Comparison of ENCODE assay signal across 31 cellular contexts in genomic region chr9:78997296-78997695, GRCh38.
"Had no signal": no experiment of that assay in that cellular context is flagged by ENCODE, and none has a peak within 500 bp of the region (broad histone marks: within the 10 kb centered on the region; RNA-seq: fewer than 3 reads in every experiment).

No MANE protein-coding gene starts in this region.

- H3K36me3 Mint-ChIP-seq: immature natural killer cell; mesothelial cell of epicardium; naive B cell; natural killer cell; neural progenitor cell; stimulated activated effector memory CD8-positive, alpha-beta T cell treated with anti-CD3 and anti-CD28 coated beads, Interleukin-12 subunit alpha, Interleukin-12 subunit beta, amount 100 ng/mL, for 72 hours had no signal

- H3K27ac ChIP-seq: left lung, lower lobe of right lung, neural progenitor cell, neutrophil, ovary, skin epidermis, suprapubic skin, thoracic aorta, tibial artery, upper lobe of right lung had no signal

- H3K27ac Mint-ChIP-seq: immature natural killer cell; mesothelial cell of epicardium; naive B cell; natural killer cell; nephron progenitor cell; neural progenitor cell; progenitor cell of endocrine pancreas; stimulated activated effector memory CD8-positive, alpha-beta T cell treated with anti-CD3 and anti-CD28 coated beads, Interleukin-12 subunit alpha, Interleukin-12 subunit beta, amount 100 ng/mL, for 72 hours; stimulated activated naive CD8-positive, alpha-beta T cell treated with anti-CD3 and anti-CD28 coated beads, Interleukin-15, Interleukin-2, amounts not matched to agents 100 ng/mL and 50 ng/mL, for 24 hours had no signal

- H3K9me3 Mint-ChIP-seq: nephron progenitor cell; neural progenitor cell; stimulated activated naive CD8-positive, alpha-beta T cell treated with anti-CD3 and anti-CD28 coated beads, Interleukin-15, Interleukin-2, amounts not matched to agents 100 ng/mL and 50 ng/mL, for 24 hours had no signal

- H3K4me3 Mint-ChIP-seq: immature natural killer cell; mesothelial cell of epicardium; naive B cell; natural killer cell; nephron progenitor cell; neural progenitor cell; stimulated activated effector memory CD8-positive, alpha-beta T cell treated with anti-CD3 and anti-CD28 coated beads, Interleukin-12 subunit alpha, Interleukin-12 subunit beta, amount 100 ng/mL, for 72 hours; stimulated activated naive CD8-positive, alpha-beta T cell treated with anti-CD3 and anti-CD28 coated beads, Interleukin-15, Interleukin-2, amounts not matched to agents 100 ng/mL and 50 ng/mL, for 24 hours had no signal

- ATAC-seq: left colon; left lung; lower lobe of right lung; natural killer cell; right cardiac atrium; sciatic nerve; stimulated activated effector memory CD8-positive, alpha-beta T cell treated with anti-CD3 and anti-CD28 coated beads, Interleukin-12 subunit alpha, Interleukin-12 subunit beta, amount 100 ng/mL, for 72 hours; upper lobe of right lung had no signal

- H3K9me3 ChIP-seq: left lung, lower lobe of right lung, neutrophil, ovary, suprapubic skin, thoracic aorta, tibial artery, upper lobe of right lung had no signal

- H3K4me2 ChIP-seq: neural progenitor cell had no signal

- H3K4me1 ChIP-seq: left lung, lower lobe of right lung, neural progenitor cell, suprapubic skin, tibial artery, upper lobe of right lung had no signal

- H3K4me1 Mint-ChIP-seq: immature natural killer cell; mesothelial cell of epicardium; naive B cell; natural killer cell; stimulated activated effector memory CD8-positive, alpha-beta T cell treated with anti-CD3 and anti-CD28 coated beads, Interleukin-12 subunit alpha, Interleukin-12 subunit beta, amount 100 ng/mL, for 72 hours had no signal

- H2AFZ ChIP-seq: neural progenitor cell had no signal

- H3K27me3 Mint-ChIP-seq: progenitor cell of endocrine pancreas; stimulated activated naive CD8-positive, alpha-beta T cell treated with anti-CD3 and anti-CD28 coated beads, Interleukin-15, Interleukin-2, amounts not matched to agents 100 ng/mL and 50 ng/mL, for 24 hours had no signal

- H3K36me3 ChIP-seq: left lung, lower lobe of right lung, neural progenitor cell, neutrophil, ovary, suprapubic skin, thoracic aorta, tibial artery, upper lobe of right lung had no signal

- H3K4me3 ChIP-seq: left lung, lower lobe of right lung, neural progenitor cell, ovary, skin epidermis, suprapubic skin, thoracic aorta, tibial artery, upper lobe of right lung had no signal

- H3K27me3 ChIP-seq: left lung, neural progenitor cell, neutrophil, ovary, suprapubic skin, tibial artery, upper lobe of right lung had no signal

- DNase-seq: hippocampal formation; immature natural killer cell; kidney; left colon; left lung; lower lobe of right lung; mesendoderm; naive B cell; natural killer cell; nephron progenitor cell; occipital lobe; ovary; right cardiac atrium; stimulated activated CD4-positive, alpha-beta T cell treated with anti-CD3 and anti-CD28 coated beads, Interleukin-12 subunit alpha, Interleukin-12 subunit beta, amount 100 ng/mL, for 4 hours; stimulated activated CD4-positive, alpha-beta T cell treated with anti-CD3 and anti-CD28 coated beads, Interleukin-15, amount 100 ng/mL, for 24 hours; stimulated activated CD4-positive, alpha-beta T cell treated with anti-CD3 and anti-CD28 coated beads, Interleukin-2, amount 100 ng/mL, for 24 hours; stimulated activated CD4-positive, alpha-beta T cell treated with anti-CD3 and anti-CD28 coated beads, Interleukin-4, amount 100 ng/mL, for 1 hour; stimulated activated naive CD4-positive, alpha-beta T cell; tibial artery; trophoblast cell; upper lobe of right lung had no signal
